Comparison of ENCODE assay signal across 16 cellular contexts in the genomic region with DNA sequence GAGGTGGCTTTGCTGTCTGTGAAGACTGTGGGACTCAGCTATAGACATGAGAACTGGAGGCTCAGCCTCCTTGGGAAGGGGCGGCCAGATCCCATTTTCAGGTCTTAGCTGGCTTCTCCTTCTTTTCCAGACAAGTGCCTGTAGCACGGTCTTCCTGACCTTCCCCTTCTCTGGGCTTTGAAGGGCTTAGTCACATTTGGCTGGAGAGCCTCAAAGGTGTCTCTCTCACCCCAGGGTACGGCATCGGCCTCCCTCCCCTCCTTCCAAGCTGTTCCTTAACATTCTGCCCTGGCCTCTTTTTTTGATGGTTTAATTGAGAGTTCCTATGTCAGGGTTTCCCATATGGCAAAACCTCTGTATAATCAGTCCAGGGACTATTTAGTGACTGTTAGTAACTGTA.
DNase-seq lines count a peak whose midpoint lies in the region; ATAC-seq and TF ChIP-seq lines count a peak whose summit lies in the region.
"Had no signal": no experiment of that assay in that cellular context is flagged by ENCODE, and none has a peak within 500 bp of the region (broad histone marks: within the 10 kb centered on the region; RNA-seq: fewer than 3 reads in every experiment).

No MANE protein-coding gene starts in this region.

- H3K9me3 ChIP-seq in RWPE2 (ENCODE audit: severe bottlenecking) (no peaks in the 10 kb centered on the region), endodermal cell (ENCODE audit: control insufficient read depth, low read length) (no peaks in the 10 kb centered on the region), right atrium auricular region (no peaks in the 10 kb centered on the region)
- H3K9me3 ChIP-seq: A549, BE2C had no signal

- H3K36me3 Mint-ChIP-seq in endodermal cell (ENCODE audit: low read depth) (no peaks in the 10 kb centered on the region), nephron (ENCODE audit: low read depth) (no peaks in the 10 kb centered on the region)
- H3K36me3 Mint-ChIP-seq: CD4-positive, alpha-beta memory T cell had no signal

- TF ChIP-seq CTCF in RWPE2 (IDR thresholded peaks at IDR 0.05; ENCODE audit: poor library complexity, severe bottlenecking) (no peak), endodermal cell (conservative IDR thresholded peaks at IDR 0.05) (no peak), right atrium auricular region (IDR thresholded peaks at IDR 0.05) (no peak), nephron (IDR thresholded peaks at IDR 0.05; ENCODE audit: unreplicated experiment in 3 of 3) (no peak)

- H3K4me3 ChIP-seq in RWPE2 (ENCODE audit: severe bottlenecking) (no peak overlapping the region), endodermal cell (ENCODE audit: low read length) (no peak overlapping the region), right atrium auricular region (no peak overlapping the region)
- H3K4me3 ChIP-seq: A549 had no signal

- H3K9me3 Mint-ChIP-seq in endodermal cell = no peaks in the 10 kb centered on the region
- H3K9me3 Mint-ChIP-seq in nephron = no peaks in the 10 kb centered on the region
- H3K9me3 Mint-ChIP-seq: CD4-positive, alpha-beta memory T cell; HFFc6 had no signal

- H3K9ac ChIP-seq in endodermal cell (ENCODE audit: extremely low read depth, low read length, poor library complexity, severe bottlenecking) = no peak overlapping the region

- no peaks in the 10 kb centered on the region for H3K4me1 Mint-ChIP-seq in endodermal cell
- peaks cover 21% of the 10 kb centered on the region for H3K4me1 Mint-ChIP-seq in nephron

- H3K27me3 Mint-ChIP-seq in endodermal cell (ENCODE audit: insufficient read depth) (no peaks in the 10 kb centered on the region), nephron (ENCODE audit: low read depth) (peaks cover 37% of the 10 kb centered on the region)

- peaks cover 30% of the 10 kb centered on the region for H3K4me1 ChIP-seq in RWPE2 (ENCODE audit: insufficient read depth, poor library complexity, severe bottlenecking)
- no peaks in the 10 kb centered on the region for H3K4me1 ChIP-seq in endodermal cell (ENCODE audit: control insufficient read depth, insufficient read depth, low read length)
- H3K4me1 ChIP-seq in right atrium auricular region = peaks cover 0 to 35% of the 10 kb centered on the region in 2 donors
- H3K4me1 ChIP-seq: A549, BE2C had no signal

- peaks cover 25% of the 10 kb centered on the region for H3K36me3 ChIP-seq in RWPE2 (ENCODE audit: low read depth)
- no peaks in the 10 kb centered on the region for H3K36me3 ChIP-seq in endodermal cell (ENCODE audit: control insufficient read depth, insufficient read depth, low read length)
- H3K36me3 ChIP-seq in right atrium auricular region = no peaks in the 10 kb centered on the region
- H3K36me3 ChIP-seq: BE2C had no signal

- H3K4me3 Mint-ChIP-seq in endodermal cell (no peak overlapping the region), nephron (no peak overlapping the region)
- H3K4me3 Mint-ChIP-seq: CD4-positive, alpha-beta memory T cell; HFFc6 had no signal

- H3K27ac Mint-ChIP-seq in endodermal cell = no peak overlapping the region
- H3K27ac Mint-ChIP-seq in nephron = peak overlapping the region in 2 of 3 experiments; percentile 0 to 26
- H3K27ac Mint-ChIP-seq: CD4-positive, alpha-beta memory T cell; HFFc6 had no signal

- peak overlapping the region; percentile 45 for H3K27ac ChIP-seq in RWPE2 (ENCODE audit: poor library complexity, severe bottlenecking)
- H3K27ac ChIP-seq in endodermal cell (ENCODE audit: low read depth, low read length) = no peak overlapping the region
- peak overlapping the region; percentile 31 to 54 for H3K27ac ChIP-seq in right atrium auricular region
- H3K27ac ChIP-seq: A549, C4-2B, HL-60 had no signal

- H3K27me3 ChIP-seq in RWPE2 (ENCODE audit: insufficient read depth, poor library complexity, severe bottlenecking) (no peaks in the 10 kb centered on the region), endodermal cell (ENCODE audit: control insufficient read depth, insufficient read depth, low read length, poor library complexity, severe bottlenecking) (no peaks in the 10 kb centered on the region), right atrium auricular region (no peaks in the 10 kb centered on the region)
- H3K27me3 ChIP-seq: BE2C had no signal

- DNase-seq in RWPE2 (ENCODE audit: low spot score) (no peak), endodermal cell (peak; percentile 28), right atrium auricular region (ENCODE audit: low spot score) (no peak), SKM-1 (lab: John Stamatoyannopoulos, UW; ENCODE audit: unreplicated experiment) (no peak), iPS-NIHi7 (ENCODE audit: extremely low spot score) (no peak)
- DNase-seq: BE2C; CD4-positive, alpha-beta memory T cell; DND-41; GDM1; HCEC 1CT; HFFc6 had no signal

- ATAC-seq in RWPE2 (ENCODE audit: low read depth) = no peak
- ATAC-seq in HG03025 (IDR thresholded peaks at IDR 0.05; ENCODE audit: low FRiP score, unreplicated experiment) = no peak

- 85 to 94% methylated on average over 2 to 3 of the region's 4 CpGs for WGBS in endodermal cell (ENCODE audit: insufficient coverage in 1 of 2, insufficient read length in 1 of 2), 2 experiments
